9 cellular contexts compared by ENCODE assay signal in genomic region chr17:28317965-28318758, GRCh38. TPM values are rescaled to one million over a fixed set of nuclear protein-coding genes. Genes with fewer than 3 reads are reported as not detected.
A peak's percentile ranks its signal among the peaks of the same experiment; 100 is the strongest.
DNase-seq lines count a peak whose midpoint lies in the region; ATAC-seq, FAIRE-seq and TF ChIP-seq lines count a peak whose summit lies in the region.
"Had no signal": no experiment of that assay in that cellular context is flagged by ENCODE, and none has a peak within 500 bp of the region (broad histone marks: within the 10 kb centered on the region; RNA-seq: fewer than 3 reads in every experiment).

No MANE protein-coding gene starts in this region.

- H3K27ac ChIP-seq in HUES64 (ENCODE audit: low read depth, low read length) (peak overlapping the region; percentile 56), astrocyte (ENCODE audit: low read depth, low read length) (no peak overlapping the region), HepG2 (ENCODE audit: extremely low read length, insufficient read depth, low read length) (peak overlapping the region; percentile 69), upper lobe of left lung (peak overlapping the region in 2 of 4 donors; percentile 14 to 58)

- H3K27ac Mint-ChIP-seq in astrocyte (ENCODE audit: unreplicated experiment): peak overlapping the region; percentile 64

- DNase-seq in AG04449 (ENCODE audit: low read depth, low spot score): no peak
- no peak for DNase-seq in astrocyte (ENCODE audit: low read depth)
- no peak for DNase-seq in HepG2 (ENCODE audit: low spot score)
- peak in 1 of 2 donors; percentile 83 for DNase-seq in upper lobe of left lung
- DNase-seq in GM13977 (ENCODE audit: low spot score): no peak
- DNase-seq in left colon: no peak

- H3K4me3 ChIP-seq in AG04449 (ENCODE audit: low read depth, low read length) (peak overlapping the region; percentile 82), HUES64 (ENCODE audit: low read length) (peak overlapping the region; percentile 94), astrocyte (ENCODE audit: insufficient read depth, low read depth, low read length) (peak overlapping the region; percentile 78), HepG2 (replicated peaks in 1 of 3; ENCODE audit: insufficient read depth in 1 of 3, low read depth in 2 of 3, low read length in 3 of 3) (peak overlapping the region; percentile 61 to 80 (median 65)), upper lobe of left lung (peak overlapping the region; percentile 16 to 78 (median 74))

- H3K9ac ChIP-seq in HUES64 (ENCODE audit: low read depth, low read length) (peak overlapping the region; percentile 84), astrocyte (ENCODE audit: low read length) (peak overlapping the region; percentile 14), HepG2 (ENCODE audit: insufficient read depth, low read depth, low read length) (peak overlapping the region; percentile 65)

- intact Hi-C loops in HepG2 (cut with micrococcal nuclease; ENCODE audit: unreplicated experiment): no loop called here
- intact Hi-C loops in left colon (cut with DNase I, micrococcal nuclease): no loop called here

- no peaks in the 10 kb centered on the region for H4K20me1 ChIP-seq in astrocyte (ENCODE audit: insufficient read depth, low read length)
- H4K20me1 ChIP-seq in HepG2 (ENCODE audit: insufficient read depth, low read length): peaks cover 5% of the 10 kb centered on the region; the same call in 1 of the 2 replicates

- CTCF ChIA-PET in AG04449 (lab: Yijun Ruan, JAX): interaction anchor here (0.9 to 1.5 kb wide), 4 partner anchors 17 to 512 kb away, joined by 3 to 8 read pairs (median 6); partner anchors contain the start of genes IFT20 and TNFAIP1
- CTCF ChIA-PET in HepG2 (lab: Yijun Ruan, JAX; ENCODE audit: low intra/inter-chr PET ratio, low total read pairs): no interaction called here

- H3K4me1 ChIP-seq in HUES64 (ENCODE audit: insufficient read depth, low read length) (peaks cover 19% of the 10 kb centered on the region), astrocyte (ENCODE audit: insufficient read depth, low read length) (peaks cover 17% of the 10 kb centered on the region), HepG2 (ENCODE audit: insufficient read depth, low read length) (peaks cover 54% of the 10 kb centered on the region), upper lobe of left lung (peaks cover 11 to 23% (median 18%) of the 10 kb centered on the region in 4 donors)

- H3K36me3 ChIP-seq in HUES64 (ENCODE audit: insufficient read depth, low read length) (peaks cover 19% of the 10 kb centered on the region), astrocyte (ENCODE audit: insufficient read depth, low read length) (no peaks in the 10 kb centered on the region), HepG2 (replicated peaks in 1 of 2; ENCODE audit: control insufficient read depth in 1 of 2, insufficient read depth in 2 of 2, low read length in 2 of 2) (no peaks in the 10 kb centered on the region; a peak in 1 of 5 replicates), upper lobe of left lung (no peaks in the 10 kb centered on the region)

- BruUV-seq in HepG2 (replicated peaks; lab: Mats Ljungman, UMichigan): TSS peak; percentile 95

- ATAC-seq in GM18861 (IDR thresholded peaks at IDR 0.05; ENCODE audit: unreplicated experiment) (peak; percentile 6), HepG2 (peak; percentile 47), upper lobe of left lung (ENCODE audit: low FRiP score in 2 of 2) (peak in 1 of 2 donors; percentile 8), left colon (no peak)

- H2AFZ ChIP-seq in astrocyte (ENCODE audit: low read depth, low read length) (peak overlapping the region; percentile 89), HepG2 (ENCODE audit: low read length) (peak overlapping the region; percentile 42)

- peaks cover 19% of the 10 kb centered on the region for H3K27me3 Mint-ChIP-seq in astrocyte (ENCODE audit: low read depth, unreplicated experiment)

- no peaks in the 10 kb centered on the region for H3K36me3 Mint-ChIP-seq in astrocyte (ENCODE audit: low read depth, unreplicated experiment)

- TF ChIP-seq POLR2A in HepG2 (IDR thresholded peaks at IDR 0.05; ENCODE audit: insufficient read depth in 1 of 2, low read depth in 2 of 2, low read length in 2 of 2) (no peak), upper lobe of left lung (IDR thresholded peaks at IDR 0.05) (no peak)

- peaks cover 6% of the 10 kb centered on the region for H3K4me1 Mint-ChIP-seq in astrocyte (ENCODE audit: low read depth, unreplicated experiment)

- no peaks in the 10 kb centered on the region for H3K9me3 Mint-ChIP-seq in astrocyte (ENCODE audit: unreplicated experiment)

- H3K4me2 ChIP-seq in astrocyte (ENCODE audit: low read length) (peak overlapping the region; percentile 89), HepG2 (ENCODE audit: low read depth, low read length) (peak overlapping the region; percentile 91)

- FAIRE-seq in astrocyte (lab: Jason Lieb, UNC) (no peak), HepG2 (lab: Jason Lieb, UNC) (no peak)

- H3K79me2 ChIP-seq in astrocyte (ENCODE audit: insufficient read depth, low read length) (peaks cover 34% of the 10 kb centered on the region), HepG2 (ENCODE audit: insufficient read depth, low read length) (peaks cover 48% of the 10 kb centered on the region)

- POLR2A ChIA-PET in AG04449 (lab: Yijun Ruan, JAX) (interaction anchor here (0.5 to 0.7 kb wide), 3 partner anchors 15 to 28 kb away, joined by 3 read pairs; partner anchors contain the start of genes IFT20 and TNFAIP1), HepG2 (lab: Yijun Ruan, JAX) (interaction anchor here (1.2 to 5.8 kb wide), 4 partner anchors 18 to 99 kb away, joined by 3 to 41 read pairs (median 6); partner anchors contain the start of genes IFT20, POLDIP2 and TNFAIP1)

- no peak for TF ChIP-seq CTCF in AG04449 (IDR thresholded peaks at IDR 0.05; ENCODE audit: insufficient read depth, low read length, missing control alignments)
- no peak for TF ChIP-seq CTCF in astrocyte (IDR thresholded peaks at IDR 0.05; ENCODE audit: insufficient read depth, low read depth, low read length)
- no peak for TF ChIP-seq CTCF in HepG2 (CRISPR knock-in tag; IDR thresholded peaks at IDR 0.05)
- TF ChIP-seq CTCF in upper lobe of left lung (IDR thresholded peaks at IDR 0.05): no peak
- no peak for TF ChIP-seq CTCF in GM13977 (IDR thresholded peaks at IDR 0.05; ENCODE audit: extremely low read depth, insufficient read depth, missing control alignments)

- no peaks in the 10 kb centered on the region for H3K27me3 ChIP-seq in HUES64 (ENCODE audit: insufficient read depth, low read length)
- peaks cover 5% of the 10 kb centered on the region for H3K27me3 ChIP-seq in astrocyte (ENCODE audit: insufficient read depth, low read length)
- no peaks in the 10 kb centered on the region; a peak in 1 of 5 replicates for H3K27me3 ChIP-seq in HepG2 (ENCODE audit: control insufficient read depth in 1 of 2, insufficient read depth in 2 of 2, low read length in 2 of 2)
- H3K27me3 ChIP-seq in upper lobe of left lung: peaks cover 0 to 3% (median 0%) of the 10 kb centered on the region in 4 donors

- no peak for TF ChIP-seq RAD21 in HepG2 (CRISPR knock-in tag; IDR thresholded peaks at IDR 0.05)

- no peaks in the 10 kb centered on the region for H3K9me3 ChIP-seq in HUES64 (ENCODE audit: insufficient read depth, low read depth, low read length)
- H3K9me3 ChIP-seq in astrocyte (ENCODE audit: insufficient read depth, low read depth, low read length): no peaks in the 10 kb centered on the region
- H3K9me3 ChIP-seq in HepG2 (ENCODE audit: low read length): no peaks in the 10 kb centered on the region
- H3K9me3 ChIP-seq in upper lobe of left lung: no peaks in the 10 kb centered on the region

- in situ Hi-C loops in HepG2 (cut with HindIII; ENCODE audit: extremely low pct_ligation_motif_present, low pct_unique_long_range_greater_than_20kb) (loop anchor here (25.0 kb wide), 1 partner anchor 281 kb away; the partner anchor contains the start of gene NLK), GM13977 (cut with MboI; ENCODE audit: low pct_unique_long_range_greater_than_20kb, low sequenced_read_pairs, unreplicated experiment) (no loop called here)

- TF ChIP-seq EP300 in HepG2 (IDR thresholded peaks at IDR 0.05; ENCODE audit: low read depth in 2 of 2, low read length in 2 of 2) (no peak), HepG2 (CRISPR knock-in tag; IDR thresholded peaks at IDR 0.05; ENCODE audit: borderline replicate concordance) (no peak), upper lobe of left lung (IDR thresholded peaks at IDR 0.05) (no peak)

- peak overlapping the region; percentile 94 for H3K4me3 Mint-ChIP-seq in astrocyte (ENCODE audit: unreplicated experiment)

- 5% methylated on average over 40 of the region's 40 CpGs for WGBS in HUES64
- 6% methylated on average over 24 of the region's 40 CpGs for WGBS in HepG2 (ENCODE audit: low lambda C conversion rate)
- 13 to 19% methylated on average over 24 to 36 of the region's 40 CpGs for WGBS in upper lobe of left lung, 2 donors

RNA-seq across cellular contexts. Expression of gene TMEM97, which starts 0.8 kb away (rescaled TPM):
- 115 TPM for polyA plus RNA-seq in HUES64 (2013, experiment 1 of 2)
- 122 TPM for polyA plus RNA-seq in HUES64 (2013, experiment 2 of 2)
- 13.4 and 20.4 TPM in 2 replicates for total RNA-seq in astrocyte
- total RNA-seq in HepG2 (2016; rRNA removed; fragmentation: Illumina TruSeq; extraction: Trizol): 111 and 137 TPM in 2 replicates
- 41.1 and 45.0 TPM in 2 replicates for total RNA-seq in HepG2 (2016; cell fraction: cytosol; rRNA removed; fragmentation: Illumina TruSeq; extraction: Trizol; ENCODE audit: low read depth)
- 112 and 128 TPM in 2 replicates for total RNA-seq in HepG2 (2016; cell fraction: insoluble cytoplasmic fraction; rRNA removed; fragmentation: Illumina TruSeq; extraction: Trizol)
- 135 and 146 TPM in 2 replicates for total RNA-seq in HepG2 (2016; cell fraction: membrane; rRNA removed; fragmentation: Illumina TruSeq; extraction: Trizol)
- 77.2 and 97.2 TPM in 2 replicates for total RNA-seq in HepG2 (2016; cell fraction: nucleus; rRNA removed; fragmentation: Illumina TruSeq; extraction: Trizol)
- polyA plus RNA-seq in HepG2 (2011; rRNA removed): 51.5 and 69.6 TPM in 2 replicates
- polyA plus RNA-seq in HepG2 (2011; cell fraction: cytosol; rRNA removed): 33.3 and 54.1 TPM in 2 replicates
- polyA plus RNA-seq in HepG2 (2011; cell fraction: nucleus; rRNA removed): 8.5 and 10.8 TPM in 2 replicates
- 77.6 and 101 TPM in 2 replicates for polyA plus RNA-seq in HepG2 (2012)
- 47.9 and 49.9 TPM in 2 replicates for polyA plus RNA-seq in HepG2 (2016; cell fraction: cytosol; fragmentation: Illumina TruSeq; extraction: Trizol; ENCODE audit: low read depth)
- polyA plus RNA-seq in HepG2 (2016; cell fraction: insoluble cytoplasmic fraction; fragmentation: Illumina TruSeq; extraction: Trizol; ENCODE audit: low read depth): 138 and 141 TPM in 2 replicates
- polyA plus RNA-seq in HepG2 (2016; cell fraction: membrane; fragmentation: Illumina TruSeq; extraction: Trizol; ENCODE audit: low read depth): 128 and 149 TPM in 2 replicates
- polyA plus RNA-seq in HepG2 (2016; cell fraction: nucleus; fragmentation: Illumina TruSeq; extraction: Trizol; ENCODE audit: insufficient read depth, low read depth): 144 and 149 TPM in 2 replicates
- polyA minus RNA-seq in HepG2 (2011; rRNA and poly(A)+ RNA removed; ENCODE audit: low replicate concordance): 95.5 and 159 TPM in 2 replicates
- 39.8 and 45.1 TPM in 2 replicates for polyA minus RNA-seq in HepG2 (2011; cell fraction: cytosol; rRNA and poly(A)+ RNA removed)
- polyA minus RNA-seq in HepG2 (2011; cell fraction: nucleus; rRNA and poly(A)+ RNA removed): 13.3 and 17.7 TPM in 2 replicates
- 10 to 100 TPM; 19.8 to 47.9 (median 37.6) TPM for total RNA-seq in upper lobe of left lung
- total RNA-seq in left colon: 10 to 100 TPM; 14.2 to 37.7 TPM

RNA-seq across cellular contexts. Expression of gene IFT20, which starts 17.1 kb away (rescaled TPM):
- 18.5 TPM for polyA plus RNA-seq in HUES64 (2013, experiment 1 of 2)
- polyA plus RNA-seq in HUES64 (2013, experiment 2 of 2): 20.2 TPM
- total RNA-seq in astrocyte (69.9 and 70.4 TPM in 2 replicates), HepG2 (2016; rRNA removed; fragmentation: Illumina TruSeq; extraction: Trizol) (23.4 and 28.0 TPM in 2 replicates), upper lobe of left lung (10 to 100 TPM; 28.6 to 60.8 (median 44.3) TPM), left colon (10 to 100 TPM; 26.2 to 26.3 TPM)
- 49.6 and 59.0 TPM in 2 replicates for total RNA-seq in HepG2 (2016; cell fraction: cytosol; rRNA removed; fragmentation: Illumina TruSeq; extraction: Trizol; ENCODE audit: low read depth)
- 22.8 and 29.8 TPM in 2 replicates for total RNA-seq in HepG2 (2016; cell fraction: insoluble cytoplasmic fraction; rRNA removed; fragmentation: Illumina TruSeq; extraction: Trizol)
- 51.8 and 54.0 TPM in 2 replicates for total RNA-seq in HepG2 (2016; cell fraction: membrane; rRNA removed; fragmentation: Illumina TruSeq; extraction: Trizol)
- total RNA-seq in HepG2 (2016; cell fraction: nucleus; rRNA removed; fragmentation: Illumina TruSeq; extraction: Trizol): 22.4 and 24.3 TPM in 2 replicates
- polyA plus RNA-seq in HepG2 (2011; rRNA removed): 33.9 and 37.8 TPM in 2 replicates
- polyA plus RNA-seq in HepG2 (2011; cell fraction: cytosol; rRNA removed): 23.5 and 23.7 TPM in 2 replicates
- polyA plus RNA-seq in HepG2 (2011; cell fraction: nucleus; rRNA removed): 39.0 and 42.0 TPM in 2 replicates
- 22.5 and 25.6 TPM in 2 replicates for polyA plus RNA-seq in HepG2 (2012)
- 50.1 and 61.3 TPM in 2 replicates for polyA plus RNA-seq in HepG2 (2016; cell fraction: cytosol; fragmentation: Illumina TruSeq; extraction: Trizol; ENCODE audit: low read depth)
- 21.7 and 23.6 TPM in 2 replicates for polyA plus RNA-seq in HepG2 (2016; cell fraction: insoluble cytoplasmic fraction; fragmentation: Illumina TruSeq; extraction: Trizol; ENCODE audit: low read depth)
- polyA plus RNA-seq in HepG2 (2016; cell fraction: membrane; fragmentation: Illumina TruSeq; extraction: Trizol; ENCODE audit: low read depth): 44.5 and 49.9 TPM in 2 replicates
- 39.5 and 42.9 TPM in 2 replicates for polyA plus RNA-seq in HepG2 (2016; cell fraction: nucleus; fragmentation: Illumina TruSeq; extraction: Trizol; ENCODE audit: insufficient read depth, low read depth)
- 13.0 and 13.9 TPM in 2 replicates for polyA minus RNA-seq in HepG2 (2011; rRNA and poly(A)+ RNA removed; ENCODE audit: low replicate concordance)
- polyA minus RNA-seq in HepG2 (2011; cell fraction: cytosol; rRNA and poly(A)+ RNA removed): 5.7 and 7.1 TPM in 2 replicates
- 14.9 and 18.4 TPM in 2 replicates for polyA minus RNA-seq in HepG2 (2011; cell fraction: nucleus; rRNA and poly(A)+ RNA removed)

RNA-seq across cellular contexts. Expression of gene TNFAIP1, which starts 17.4 kb away (rescaled TPM):
- 9.3 TPM for polyA plus RNA-seq in HUES64 (2013, experiment 1 of 2)
- 12.1 TPM for polyA plus RNA-seq in HUES64 (2013, experiment 2 of 2)
- total RNA-seq in astrocyte (87.0 and 100 TPM in 2 replicates), HepG2 (2016; rRNA removed; fragmentation: Illumina TruSeq; extraction: Trizol) (17.5 and 18.7 TPM in 2 replicates), upper lobe of left lung (10 to 100 TPM; 27.2 to 74.3 (median 46.4) TPM), left colon (10 to 100 TPM; 34.6 to 38.2 TPM)
- 3.0 and 3.3 TPM in 2 replicates for total RNA-seq in HepG2 (2016; cell fraction: cytosol; rRNA removed; fragmentation: Illumina TruSeq; extraction: Trizol; ENCODE audit: low read depth)
- 17.6 and 18.0 TPM in 2 replicates for total RNA-seq in HepG2 (2016; cell fraction: insoluble cytoplasmic fraction; rRNA removed; fragmentation: Illumina TruSeq; extraction: Trizol)
- total RNA-seq in HepG2 (2016; cell fraction: membrane; rRNA removed; fragmentation: Illumina TruSeq; extraction: Trizol): 10.3 and 13.6 TPM in 2 replicates
- 10.7 and 12.2 TPM in 2 replicates for total RNA-seq in HepG2 (2016; cell fraction: nucleus; rRNA removed; fragmentation: Illumina TruSeq; extraction: Trizol)
- 40.6 and 42.8 TPM in 2 replicates for polyA plus RNA-seq in HepG2 (2011; rRNA removed)
- 26.7 and 28.6 TPM in 2 replicates for polyA plus RNA-seq in HepG2 (2011; cell fraction: cytosol; rRNA removed)
- 42.5 and 48.1 TPM in 2 replicates for polyA plus RNA-seq in HepG2 (2011; cell fraction: nucleus; rRNA removed)
- polyA plus RNA-seq in HepG2 (2012): 16.3 and 24.4 TPM in 2 replicates
- 3.2 and 5.3 TPM in 2 replicates for polyA plus RNA-seq in HepG2 (2016; cell fraction: cytosol; fragmentation: Illumina TruSeq; extraction: Trizol; ENCODE audit: low read depth)
- 18.4 and 21.2 TPM in 2 replicates for polyA plus RNA-seq in HepG2 (2016; cell fraction: insoluble cytoplasmic fraction; fragmentation: Illumina TruSeq; extraction: Trizol; ENCODE audit: low read depth)
- 8.2 and 8.8 TPM in 2 replicates for polyA plus RNA-seq in HepG2 (2016; cell fraction: membrane; fragmentation: Illumina TruSeq; extraction: Trizol; ENCODE audit: low read depth)
- polyA plus RNA-seq in HepG2 (2016; cell fraction: nucleus; fragmentation: Illumina TruSeq; extraction: Trizol; ENCODE audit: insufficient read depth, low read depth): 17.9 and 19.3 TPM in 2 replicates
- polyA minus RNA-seq in HepG2 (2011; rRNA and poly(A)+ RNA removed; ENCODE audit: low replicate concordance): 67.1 and 165 TPM in 2 replicates
- polyA minus RNA-seq in HepG2 (2011; cell fraction: cytosol; rRNA and poly(A)+ RNA removed): 30.3 and 32.2 TPM in 2 replicates
- polyA minus RNA-seq in HepG2 (2011; cell fraction: nucleus; rRNA and poly(A)+ RNA removed): 20.6 and 26.7 TPM in 2 replicates

RNA-seq across cellular contexts. Expression of gene POLDIP2, which starts 39.2 kb away (rescaled TPM):
- 54.3 TPM for polyA plus RNA-seq in HUES64 (2013, experiment 1 of 2)
- 51.4 TPM for polyA plus RNA-seq in HUES64 (2013, experiment 2 of 2)
- total RNA-seq in astrocyte (78.6 and 79.1 TPM in 2 replicates), HepG2 (2016; rRNA removed; fragmentation: Illumina TruSeq; extraction: Trizol) (114 and 127 TPM in 2 replicates), upper lobe of left lung (10 to 100 TPM; 50.3 to 74.5 (median 60.0) TPM), left colon (10 to 100 TPM; 80.6 to 82.5 TPM)
- total RNA-seq in HepG2 (2016; cell fraction: cytosol; rRNA removed; fragmentation: Illumina TruSeq; extraction: Trizol; ENCODE audit: low read depth): 63.3 and 67.3 TPM in 2 replicates
- 112 and 115 TPM in 2 replicates for total RNA-seq in HepG2 (2016; cell fraction: insoluble cytoplasmic fraction; rRNA removed; fragmentation: Illumina TruSeq; extraction: Trizol)
- 118 and 133 TPM in 2 replicates for total RNA-seq in HepG2 (2016; cell fraction: membrane; rRNA removed; fragmentation: Illumina TruSeq; extraction: Trizol)
- total RNA-seq in HepG2 (2016; cell fraction: nucleus; rRNA removed; fragmentation: Illumina TruSeq; extraction: Trizol): 47.1 and 53.4 TPM in 2 replicates
- polyA plus RNA-seq in HepG2 (2011; rRNA removed): 85.9 and 86.0 TPM in 2 replicates
- 82.5 and 91.5 TPM in 2 replicates for polyA plus RNA-seq in HepG2 (2011; cell fraction: cytosol; rRNA removed)
- 40.8 and 49.4 TPM in 2 replicates for polyA plus RNA-seq in HepG2 (2011; cell fraction: nucleus; rRNA removed)
- polyA plus RNA-seq in HepG2 (2012): 60.2 and 73.0 TPM in 2 replicates
- polyA plus RNA-seq in HepG2 (2016; cell fraction: cytosol; fragmentation: Illumina TruSeq; extraction: Trizol; ENCODE audit: low read depth): 78.3 and 93.1 TPM in 2 replicates
- 128 and 147 TPM in 2 replicates for polyA plus RNA-seq in HepG2 (2016; cell fraction: insoluble cytoplasmic fraction; fragmentation: Illumina TruSeq; extraction: Trizol; ENCODE audit: low read depth)
- 120 and 126 TPM in 2 replicates for polyA plus RNA-seq in HepG2 (2016; cell fraction: membrane; fragmentation: Illumina TruSeq; extraction: Trizol; ENCODE audit: low read depth)
- polyA plus RNA-seq in HepG2 (2016; cell fraction: nucleus; fragmentation: Illumina TruSeq; extraction: Trizol; ENCODE audit: insufficient read depth, low read depth): 79.9 and 84.9 TPM in 2 replicates
- 108 and 190 TPM in 2 replicates for polyA minus RNA-seq in HepG2 (2011; rRNA and poly(A)+ RNA removed; ENCODE audit: low replicate concordance)
- 42.1 and 47.7 TPM in 2 replicates for polyA minus RNA-seq in HepG2 (2011; cell fraction: cytosol; rRNA and poly(A)+ RNA removed)
- 22.0 and 26.2 TPM in 2 replicates for polyA minus RNA-seq in HepG2 (2011; cell fraction: nucleus; rRNA and poly(A)+ RNA removed)

RNA-seq across cellular contexts. Expression of gene SEBOX, which starts 46.8 kb away (rescaled TPM):
- not detected for polyA plus RNA-seq in HUES64 (2013, experiment 1 of 2)
- polyA plus RNA-seq in HUES64 (2013, experiment 2 of 2): not detected
- not detected in 2 replicates for total RNA-seq in astrocyte
- not detected in 2 replicates for total RNA-seq in HepG2 (2016; rRNA removed; fragmentation: Illumina TruSeq; extraction: Trizol)
- total RNA-seq in HepG2 (2016; cell fraction: cytosol; rRNA removed; fragmentation: Illumina TruSeq; extraction: Trizol; ENCODE audit: low read depth): not detected in 2 replicates
- total RNA-seq in HepG2 (2016; cell fraction: insoluble cytoplasmic fraction; rRNA removed; fragmentation: Illumina TruSeq; extraction: Trizol): not detected in 2 replicates
- total RNA-seq in HepG2 (2016; cell fraction: membrane; rRNA removed; fragmentation: Illumina TruSeq; extraction: Trizol): not detected in 2 replicates
- not detected in 2 replicates for total RNA-seq in HepG2 (2016; cell fraction: nucleus; rRNA removed; fragmentation: Illumina TruSeq; extraction: Trizol)
- polyA plus RNA-seq in HepG2 (2011; rRNA removed): not detected in 2 replicates
- not detected in 2 replicates for polyA plus RNA-seq in HepG2 (2011; cell fraction: cytosol; rRNA removed)
- 0.43 TPM in 1 of 2 replicates, not detected in the other for polyA plus RNA-seq in HepG2 (2011; cell fraction: nucleus; rRNA removed)
- polyA plus RNA-seq in HepG2 (2012): not detected in 2 replicates
- not detected in 2 replicates for polyA plus RNA-seq in HepG2 (2016; cell fraction: cytosol; fragmentation: Illumina TruSeq; extraction: Trizol; ENCODE audit: low read depth)
- polyA plus RNA-seq in HepG2 (2016; cell fraction: insoluble cytoplasmic fraction; fragmentation: Illumina TruSeq; extraction: Trizol; ENCODE audit: low read depth): not detected in 2 replicates
- polyA plus RNA-seq in HepG2 (2016; cell fraction: membrane; fragmentation: Illumina TruSeq; extraction: Trizol; ENCODE audit: low read depth): not detected in 2 replicates
- not detected in 2 replicates for polyA plus RNA-seq in HepG2 (2016; cell fraction: nucleus; fragmentation: Illumina TruSeq; extraction: Trizol; ENCODE audit: insufficient read depth, low read depth)
- 0.34 TPM in 1 of 2 replicates, not detected in the other for polyA minus RNA-seq in HepG2 (2011; rRNA and poly(A)+ RNA removed; ENCODE audit: low replicate concordance)
- not detected in 2 replicates for polyA minus RNA-seq in HepG2 (2011; cell fraction: cytosol; rRNA and poly(A)+ RNA removed)
- polyA minus RNA-seq in HepG2 (2011; cell fraction: nucleus; rRNA and poly(A)+ RNA removed): not detected in 2 replicates
- not detected for total RNA-seq in upper lobe of left lung
- not detected for total RNA-seq in left colon
- total RNA-seq: myocyte had no signal

Comparison
In these comparisons a context has a peak if more than half of its experiments do, and no peak if none do; other contexts are left out.
1. H3K9ac ChIP-seq: peak in every context shown above with its lines; median percentile 84 in HUES64; 65 in HepG2; 14 in astrocyte.